ENCODE assay signal across 17 cellular contexts in genomic region chr19:43704002-43704705, GRCh38. TPM values are rescaled to one million over a fixed set of nuclear protein-coding genes. Genes with fewer than 3 reads are reported as not detected.
"Had no signal": no experiment of that assay in that cellular context is flagged by ENCODE, and none has a peak within 500 bp of the region (broad histone marks: within the 10 kb centered on the region; RNA-seq: fewer than 3 reads in every experiment).

No MANE protein-coding gene starts in this region.

- H3K4me1 ChIP-seq: prostate gland had no signal

- H3K4me3 Mint-ChIP-seq: activated CD8-positive, alpha-beta T cell treated with anti-CD3 and anti-CD28 coated beads for 36 hours; natural killer cell had no signal

- DNase-seq: activated CD8-positive, alpha-beta memory T cell treated with anti-CD3 and anti-CD28 coated beads, Interleukin-2, amount 50 U/mL, for 48 hours; activated CD8-positive, alpha-beta T cell treated with anti-CD3 and anti-CD28 coated beads for 36 hours; activated naive CD4-positive, alpha-beta T cell treated with Interleukin-2 at 50 U/mL for 16 hours; effector CD8-positive, alpha-beta T cell; hypothalamus; natural killer cell; occipital lobe; stimulated activated CD4-positive, alpha-beta T cell treated with anti-CD3 and anti-CD28 coated beads, Interleukin-2, amount 100 ng/mL, for 24 hours; stimulated activated naive CD8-positive, alpha-beta T cell treated with anti-CD3 and anti-CD28 coated beads, Interleukin-15, Interleukin-2, amounts not matched to agents 100 U/mL and 50 U/mL, for 24 hours; T-helper 1 cell; upper lobe of left lung had no signal

- ATAC-seq: activated CD8-positive, alpha-beta T cell treated with anti-CD3 and anti-CD28 coated beads for 36 hours; natural killer cell; sciatic nerve; stimulated activated naive CD8-positive, alpha-beta T cell treated with anti-CD3 and anti-CD28 coated beads, Interleukin-15, Interleukin-2, amounts not matched to agents 100 U/mL and 50 U/mL, for 24 hours had no signal

- H3K4me3 ChIP-seq: lung, prostate gland, suprapubic skin, upper lobe of left lung had no signal

- H3K36me3 ChIP-seq: prostate gland, suprapubic skin, upper lobe of left lung had no signal

- H3K27ac Mint-ChIP-seq: activated CD8-positive, alpha-beta T cell treated with anti-CD3 and anti-CD28 coated beads for 36 hours; natural killer cell had no signal

- H3K9me3 ChIP-seq: prostate gland, suprapubic skin had no signal

- H3K36me3 Mint-ChIP-seq: natural killer cell had no signal

- H3K27me3 ChIP-seq: suprapubic skin, upper lobe of left lung had no signal

RNA-seq across cellular contexts. Expression of gene IRGC, which starts 11.7 kb away (rescaled TPM):
- total RNA-seq: activated CD8-positive, alpha-beta T cell treated with anti-CD3 and anti-CD28 coated beads for 36 hours; astrocyte; lung; mononuclear cell; natural killer cell; occipital lobe; sciatic nerve; suprapubic skin; upper lobe of left lung had no signal
- polyA plus RNA-seq: lung had no signal
